Comparison of ENCODE assay signal across 27 cellular contexts in genomic region chr18:50697509-50697908, GRCh38.
A peak's percentile ranks its signal among the peaks of the same experiment; 100 is the strongest.
DNase-seq lines count a peak whose midpoint lies in the region; ATAC-seq and TF ChIP-seq lines count a peak whose summit lies in the region.
"Had no signal": no experiment of that assay in that cellular context is flagged by ENCODE, and none has a peak within 500 bp of the region (broad histone marks: within the 10 kb centered on the region; RNA-seq: fewer than 3 reads in every experiment).

No MANE protein-coding gene starts in this region.

- DNase-seq in activated T-cell treated with anti-CD3 and anti-CD28 coated beads, Interleukin-2, amount 50 U/mL, for 24 hours = no peak
- no peak for DNase-seq in activated CD8-positive, alpha-beta memory T cell treated with anti-CD3 and anti-CD28 coated beads, Interleukin-2, amount 50 U/mL, for 48 hours
- DNase-seq in activated gamma-delta T cell treated with Interleukin-2 at 50 U/mL for 16 hours = no peak
- DNase-seq: activated CD4-positive, alpha-beta T cell treated with anti-CD3 and anti-CD28 coated beads, Interleukin-2, amount 50 U/mL, for 4 hours; activated naive CD4-positive, alpha-beta T cell treated with Interleukin-2 at 50 U/mL for 16 hours; amygdala; C1 segment of cervical spinal cord; caudate nucleus; erythroblast; foreskin keratinocyte; HCEC 1CT; mucosa of descending colon; NCI-H2081; NCI-H446; NK-92 treated with Interleukin-12 subunit alpha and Interleukin-12 subunit beta, amount 100 ng/mL, for 24 hours; stimulated activated CD4-positive, alpha-beta T cell treated with anti-CD3 and anti-CD28 coated beads, Interleukin-2, amount 100 ng/mL, for 24 hours; stimulated activated naive CD4-positive, alpha-beta T cell treated with Interleukin-2 at 50 U/mL for 16 hours; T-helper 2 cell had no signal

- no peak overlapping the region for H3K27ac Mint-ChIP-seq in activated T-cell treated with anti-CD3 and anti-CD28 coated beads, Interleukin-2, amount 50 U/mL, for 24 hours
- H3K27ac Mint-ChIP-seq: progenitor cell of endocrine pancreas had no signal

- no peaks in the 10 kb centered on the region for H3K79me2 ChIP-seq in KMS-11 (ENCODE audit: insufficient read depth, low read depth)
- H3K79me2 ChIP-seq: hepatocyte had no signal

- peak overlapping the region; percentile 43 for H3K4me2 ChIP-seq in KMS-11
- H3K4me2 ChIP-seq: hepatocyte had no signal

- H3K9me3 Mint-ChIP-seq in activated T-cell treated with anti-CD3 and anti-CD28 coated beads, Interleukin-2, amount 50 U/mL, for 24 hours = no peaks in the 10 kb centered on the region
- H3K9me3 Mint-ChIP-seq: neural crest cell had no signal

- peaks cover 10% of the 10 kb centered on the region for H3K27me3 Mint-ChIP-seq in activated T-cell treated with anti-CD3 and anti-CD28 coated beads, Interleukin-2, amount 50 U/mL, for 24 hours
- H3K27me3 Mint-ChIP-seq: progenitor cell of endocrine pancreas had no signal

- ATAC-seq in GM18499 (IDR thresholded peaks at IDR 0.05; ENCODE audit: insufficient read depth, unreplicated experiment) = peak; percentile 15
- ATAC-seq in GM19043 (IDR thresholded peaks at IDR 0.05; ENCODE audit: low read depth, unreplicated experiment) = peak; percentile 21
- peak; percentile 17 for ATAC-seq in HG02588 (IDR thresholded peaks at IDR 0.05; ENCODE audit: unreplicated experiment)
- no peak for ATAC-seq in HG03460 (IDR thresholded peaks at IDR 0.05; ENCODE audit: unreplicated experiment)
- ATAC-seq: foreskin keratinocyte, mucosa of descending colon had no signal

- no peaks in the 10 kb centered on the region for H3K36me3 Mint-ChIP-seq in activated T-cell treated with anti-CD3 and anti-CD28 coated beads, Interleukin-2, amount 50 U/mL, for 24 hours (ENCODE audit: low read depth)

- H3K4me1 Mint-ChIP-seq in activated T-cell treated with anti-CD3 and anti-CD28 coated beads, Interleukin-2, amount 50 U/mL, for 24 hours (ENCODE audit: low read depth) = no peaks in the 10 kb centered on the region
- H3K4me1 Mint-ChIP-seq: neural crest cell had no signal

- no peak for TF ChIP-seq CTCF in KMS-11 (conservative IDR thresholded peaks at IDR 0.05; ENCODE audit: low read depth, low read length)

- no peak overlapping the region for H3K4me3 ChIP-seq in KMS-11 (IDR thresholded peaks at IDR 0.05; ENCODE audit: insufficient read depth, low read depth, low read length)
- H3K4me3 ChIP-seq: hepatocyte, mucosa of descending colon had no signal

- peak overlapping the region; percentile 28; the same call in 1 of the 2 replicates for H2AFZ ChIP-seq in KMS-11 (ENCODE audit: low read depth)
- H2AFZ ChIP-seq: hepatocyte had no signal

- no peaks in the 10 kb centered on the region for H3K27me3 ChIP-seq in KMS-11 (ENCODE audit: insufficient read depth, low read depth)
- H3K27me3 ChIP-seq: foreskin keratinocyte, hepatocyte had no signal

- no peaks in the 10 kb centered on the region for H3K36me3 ChIP-seq in KMS-11 (ENCODE audit: insufficient read depth)

- peaks cover 36% of the 10 kb centered on the region for H3K4me1 ChIP-seq in KMS-11 (ENCODE audit: low read depth, poor library complexity, severe bottlenecking)
- H3K4me1 ChIP-seq: foreskin keratinocyte had no signal

- H3K4me3 Mint-ChIP-seq in activated T-cell treated with anti-CD3 and anti-CD28 coated beads, Interleukin-2, amount 50 U/mL, for 24 hours = no peak overlapping the region
- H3K4me3 Mint-ChIP-seq: neural crest cell had no signal

- peak overlapping the region; percentile 49; the same call in 1 of the 2 replicates for H3K27ac ChIP-seq in KMS-11
- H3K27ac ChIP-seq: foreskin keratinocyte, hepatocyte, VCaP had no signal

- H4K20me1 ChIP-seq in KMS-11 (ENCODE audit: insufficient read depth) = no peaks in the 10 kb centered on the region

- H3K9ac ChIP-seq in KMS-11 = no peak overlapping the region
